In genomic region chr12:48943221-48943620, GRCh38 we compare ENCODE assay signal across 24 cellular contexts. TPM values are rescaled to one million over a fixed set of nuclear protein-coding genes. Genes with fewer than 3 reads are reported as not detected.
"Had no signal": no experiment of that assay in that cellular context is flagged by ENCODE, and none has a peak within 500 bp of the region (broad histone marks: within the 10 kb centered on the region; RNA-seq: fewer than 3 reads in every experiment).

No MANE protein-coding gene starts in this region.

- H3K27ac ChIP-seq: brain microvascular endothelial cell, esophagus muscularis mucosa, left lung, tibial artery, uterus had no signal

- H3K4me3 ChIP-seq: esophagus muscularis mucosa, left lung, skin epidermis, tibial artery, uterus had no signal

- H3K27me3 ChIP-seq: brain microvascular endothelial cell, esophagus muscularis mucosa, left lung, tibial artery, uterus had no signal

- FAIRE-seq: kidney, TTC549 had no signal

- H3K4me1 ChIP-seq: uterus had no signal

- ATAC-seq: left lung; natural killer cell treated with Interleukin-12 subunit alpha and Interleukin-12 subunit beta and Interleukin-15 and Interleukin-18, amount 100 ng/mL, for 72 hours; WTC11 had no signal

- H3K9me3 ChIP-seq: esophagus muscularis mucosa, left lung, tibial artery, uterus had no signal

- DNase-seq: activated CD4-positive, alpha-beta T cell treated with anti-CD3 and anti-CD28 coated beads, Interleukin-2, amount 10 ng/mL, durations not matched to agents 7 days and 5 days; activated naive CD8-positive, alpha-beta T cell treated with anti-CD3 and anti-CD28 coated beads for 36 hours; amygdala; brain microvascular endothelial cell; hippocampal formation; kidney; left lung; nucleus accumbens; stimulated activated CD4-positive, alpha-beta T cell treated with anti-CD3 and anti-CD28 coated beads, Interleukin-15, amount 100 ng/mL, for 24 hours; stimulated activated CD4-positive, alpha-beta T cell treated with anti-CD3 and anti-CD28 coated beads, Interleukin-4, amount 100 ng/mL, for 1 hour; stimulated activated naive CD4-positive, alpha-beta T cell; T-helper 2 cell; tibial artery; uterus had no signal

- H3K36me3 ChIP-seq: uterus had no signal

RNA-seq across cellular contexts. Expression of gene WNT10B, which starts 28.3 kb away (rescaled TPM):
- total RNA-seq: fibroblast of villous mesenchyme, glomerular endothelial cell had no signal

RNA-seq across cellular contexts. Expression of gene WNT1, which starts 34.9 kb away (rescaled TPM):
- total RNA-seq: activated CD8-positive, alpha-beta memory T cell treated with anti-CD3 and anti-CD28 coated beads for 36 hours; activated naive CD8-positive, alpha-beta T cell treated with anti-CD3 and anti-CD28 coated beads for 36 hours; esophagus muscularis mucosa; fibroblast of villous mesenchyme; glomerular endothelial cell; kidney; left lung; natural killer cell treated with Interleukin-12 subunit alpha and Interleukin-12 subunit beta and Interleukin-15 and Interleukin-18, amount 100 ng/mL, for 72 hours; posterior vena cava; subcutaneous adipose tissue; uterus; WTC11 had no signal

RNA-seq across cellular contexts. Expression of gene DDN, which starts 56.0 kb away (rescaled TPM):
- total RNA-seq: kidney, posterior vena cava, subcutaneous adipose tissue had no signal
